Comparison of ENCODE assay signal across 8 cellular contexts in genomic region chr1:19436716-19437476, GRCh38. TPM values are rescaled to one million over a fixed set of nuclear protein-coding genes. Genes with fewer than 3 reads are reported as not detected.
DNase-seq lines count a peak whose midpoint lies in the region; ATAC-seq and TF ChIP-seq lines count a peak whose summit lies in the region.

No MANE protein-coding gene starts in this region.

- H2BK120ac ChIP-seq in mesendoderm (ENCODE audit: low read depth, low read length): no peak overlapping the region

- WGBS in heart left ventricle, 4 donors: 31 to 55% (median 41%) methylated on average over 8 of the region's 8 CpGs
- WGBS in mesendoderm (ENCODE audit: extremely low coverage, insufficient coverage, low lambda C conversion rate): no CpG with 5 or more reads among the region's 8 CpGs

- TF ChIP-seq CTCF in heart left ventricle (IDR thresholded peaks at IDR 0.05): no peak

- H3K36me3 ChIP-seq in heart left ventricle: peaks cover 0 to 47% (median 0%) of the 10 kb centered on the region in 9 donors
- no peaks in the 10 kb centered on the region for H3K36me3 ChIP-seq in mesendoderm (ENCODE audit: control insufficient read depth, insufficient read depth, low read length)

- peaks cover 48% of the 10 kb centered on the region for H3K79me1 ChIP-seq in mesendoderm (ENCODE audit: low read length)

- H3K9me3 Mint-ChIP-seq in activated CD4-positive, alpha-beta memory T cell treated with anti-CD3 and anti-CD28 coated beads, Interleukin-2, amount 10 ng/mL, durations not matched to agents 7 days and 5 days: no peaks in the 10 kb centered on the region

- no peak overlapping the region for H2BK15ac ChIP-seq in mesendoderm (replicated peaks; ENCODE audit: low read depth)

- DNase-seq in HPDE6-E6E7 (ENCODE audit: extremely low spot score) (peak; percentile 41), heart left ventricle (peak in 4 of 5 donors; percentile 73 to 85 (median 77)), renal cortical epithelial cell (ENCODE audit: low read depth) (peak; percentile 58), mesendoderm (no peak), ecto neural progenitor cell (ENCODE audit: low spot score) (no peak), AG08395 (ENCODE audit: low spot score) (no peak)
- no peak for DNase-seq in activated CD4-positive, alpha-beta memory T cell treated with anti-CD3 and anti-CD28 coated beads, Interleukin-2, amount 10 ng/mL, durations not matched to agents 7 days and 5 days

- peaks cover 81% of the 10 kb centered on the region for H3K4me1 Mint-ChIP-seq in activated CD4-positive, alpha-beta memory T cell treated with anti-CD3 and anti-CD28 coated beads, Interleukin-2, amount 10 ng/mL, durations not matched to agents 7 days and 5 days

- intact Hi-C loops in heart left ventricle (cut with DNase I): loop anchor here in 6 of 10 donors (5.0 to 10.0 kb wide), 5 partner anchors 45 to 215 kb away; partner anchors contain the start of gene CAPZB (in 3 of the 6)

- no peak overlapping the region for H3K9ac ChIP-seq in mesendoderm (ENCODE audit: low read length)

- no peak overlapping the region for H2BK5ac ChIP-seq in mesendoderm (ENCODE audit: low read length)

- H3K4me3 ChIP-seq in heart left ventricle: peak overlapping the region in 1 of 12 donors; percentile 6
- no peak overlapping the region for H3K4me3 ChIP-seq in mesendoderm (ENCODE audit: low read length)

- POLR2A ChIA-PET in activated CD4-positive, alpha-beta memory T cell treated with anti-CD3 and anti-CD28 coated beads, Interleukin-2, amount 10 ng/mL, durations not matched to agents 7 days and 5 days (lab: Charles Lee): interaction anchor here (0.9 to 3.2 kb wide), 5 partner anchors 40 to 163 kb away, joined by 3 to 7 read pairs (median 4); no protein-coding TSS in a partner anchor

- H3K4ac ChIP-seq in mesendoderm (ENCODE audit: low read depth, low read length): no peak overlapping the region

- CTCF ChIA-PET in activated CD4-positive, alpha-beta memory T cell treated with anti-CD3 and anti-CD28 coated beads, Interleukin-2, amount 10 ng/mL, durations not matched to agents 7 days and 5 days (lab: Charles Lee): interaction anchor here (0.6 to 2.4 kb wide), 3 partner anchors 50 to 214 kb away, joined by 3 to 8 read pairs (median 3); no protein-coding TSS in a partner anchor

- H3K27ac ChIP-seq in heart left ventricle: peak overlapping the region; percentile 80 to 97 (median 84)
- H3K27ac ChIP-seq in mesendoderm (ENCODE audit: low read depth, low read length): no peak overlapping the region

- no peak overlapping the region for H3K18ac ChIP-seq in mesendoderm (ENCODE audit: low read length)

- peak in 2 of 4 donors; percentile 20 to 32 for ATAC-seq in heart left ventricle
- no peak for ATAC-seq in HG02642 (IDR thresholded peaks at IDR 0.05; ENCODE audit: poor library complexity, unreplicated experiment)

- H3K4me3 Mint-ChIP-seq in activated CD4-positive, alpha-beta memory T cell treated with anti-CD3 and anti-CD28 coated beads, Interleukin-2, amount 10 ng/mL, durations not matched to agents 7 days and 5 days: no peak overlapping the region

- H3K4me2 ChIP-seq in mesendoderm (ENCODE audit: low read length): no peak overlapping the region

- H3K4me1 ChIP-seq in heart left ventricle (peaks cover 57 to 100% (median 94%) of the 10 kb centered on the region in 12 donors), mesendoderm (ENCODE audit: control insufficient read depth, low read depth, low read length) (no peaks in the 10 kb centered on the region)

- no peak for TF ChIP-seq POLR2A in heart left ventricle (IDR thresholded peaks at IDR 0.05)

- H3K27me3 Mint-ChIP-seq in activated CD4-positive, alpha-beta memory T cell treated with anti-CD3 and anti-CD28 coated beads, Interleukin-2, amount 10 ng/mL, durations not matched to agents 7 days and 5 days: no peaks in the 10 kb centered on the region

- no peak overlapping the region for H2AK5ac ChIP-seq in mesendoderm (ENCODE audit: low read length)

- H3K27me3 ChIP-seq in heart left ventricle (no peaks in the 10 kb centered on the region), mesendoderm (ENCODE audit: insufficient read depth, low read length, poor library complexity) (no peaks in the 10 kb centered on the region)

- no peak overlapping the region for H4K8ac ChIP-seq in mesendoderm (ENCODE audit: low read depth, low read length)

- peak overlapping the region; percentile 32 for H3K27ac Mint-ChIP-seq in activated CD4-positive, alpha-beta memory T cell treated with anti-CD3 and anti-CD28 coated beads, Interleukin-2, amount 10 ng/mL, durations not matched to agents 7 days and 5 days

- no peaks in the 10 kb centered on the region for H3K9me3 ChIP-seq in heart left ventricle

- no peak overlapping the region for H3K56ac ChIP-seq in mesendoderm (ENCODE audit: low read length)

- no peak overlapping the region for H4K5ac ChIP-seq in mesendoderm (ENCODE audit: low read length)

- peaks cover 86% of the 10 kb centered on the region for H3K79me2 ChIP-seq in mesendoderm (ENCODE audit: control insufficient read depth, insufficient read depth, low read length)

- H3K36me3 Mint-ChIP-seq in activated CD4-positive, alpha-beta memory T cell treated with anti-CD3 and anti-CD28 coated beads, Interleukin-2, amount 10 ng/mL, durations not matched to agents 7 days and 5 days (ENCODE audit: low read depth): peaks cover 61% of the 10 kb centered on the region

- no peak overlapping the region for H3K23ac ChIP-seq in mesendoderm (ENCODE audit: low read length)

RNA-seq across cellular contexts. Expression of gene CAPZB, which starts 48.4 kb away (rescaled TPM):
- 100 to 1,000 TPM; 537 to 565 TPM for total RNA-seq in activated CD4-positive, alpha-beta memory T cell treated with anti-CD3 and anti-CD28 coated beads, Interleukin-2, amount 10 ng/mL, durations not matched to agents 7 days and 5 days
- total RNA-seq in heart left ventricle (100 to 1,000 TPM in 8 of 9 donors, 10 to 100 TPM in 1; 77.8 to 348 (median 237) TPM), renal cortical epithelial cell (114 and 151 TPM in 2 replicates)
- polyA plus RNA-seq in heart left ventricle: 100 to 1,000 TPM; 228 to 255 TPM
- polyA plus RNA-seq in mesendoderm (2013, experiment 1 of 2): 289 TPM
- polyA plus RNA-seq in mesendoderm (2013, experiment 2 of 2): 292 TPM

Comparison
In these comparisons a context has a peak if more than half of its experiments do, and no peak if none do; other contexts are left out.
1. DNase-seq: peak in HPDE6-E6E7 (single experiment), heart left ventricle (4 of 5) and renal cortical epithelial cell (single experiment); none in activated CD4-positive, alpha-beta memory T cell treated with anti-CD3 and anti-CD28 coated beads, Interleukin-2, amount 10 ng/mL, durations not matched to agents 7 days and 5 days (single experiment), mesendoderm (single experiment), ecto neural progenitor cell (single experiment) and AG08395 (single experiment).